Comparison of ENCODE assay signal across 31 cellular contexts in genomic region chr14:31300883-31301282, GRCh38.
"Had no signal": no experiment of that assay in that cellular context is flagged by ENCODE, and none has a peak within 500 bp of the region (broad histone marks: within the 10 kb centered on the region; RNA-seq: fewer than 3 reads in every experiment).

No MANE protein-coding gene starts in this region.

- ATAC-seq: natural killer cell; right cardiac atrium; sciatic nerve; stimulated activated memory B cell treated with anti-CD40 and anti-IgM and Interleukin-4, amounts not matched to agents 10 μg/mL and 1 μg/mL and 100 μg/mL, for 72 hours; stimulated activated naive CD8-positive, alpha-beta T cell treated with anti-CD3 and anti-CD28 coated beads, Interleukin-15, amount 100 ng/mL, for 72 hours; stimulated activated naive CD8-positive, alpha-beta T cell treated with anti-CD3 and anti-CD28 coated beads, Interleukin-15, Interleukin-2, amounts not matched to agents 100 U/mL and 50 U/mL, for 24 hours; upper lobe of right lung had no signal

- H3K4me1 Mint-ChIP-seq: natural killer cell; neural progenitor cell; stimulated activated memory B cell treated with anti-CD40 and anti-IgM and Interleukin-4, amounts not matched to agents 10 μg/mL and 1 μg/mL and 100 μg/mL, for 72 hours; stimulated activated naive CD8-positive, alpha-beta T cell treated with anti-CD3 and anti-CD28 coated beads, Interleukin-15, amount 100 ng/mL, for 72 hours had no signal

- H2AFZ ChIP-seq: neural progenitor cell, parathyroid adenoma had no signal

- H3K27me3 Mint-ChIP-seq: progenitor cell of endocrine pancreas; stimulated activated memory B cell treated with anti-CD40 and anti-IgM and Interleukin-4, amounts not matched to agents 10 μg/mL and 1 μg/mL and 100 μg/mL, for 72 hours; stimulated activated naive CD8-positive, alpha-beta T cell treated with anti-CD3 and anti-CD28 coated beads, Interleukin-15, amount 100 ng/mL, for 72 hours; type B pancreatic cell had no signal

- H3K9ac ChIP-seq: neural progenitor cell, parathyroid adenoma had no signal

- H3K4me3 ChIP-seq: neural progenitor cell, ovary, psoas muscle, skin epidermis, smooth muscle cell, spleen, suprapubic skin, testis, tibial artery, transverse colon, upper lobe of right lung, uterus had no signal

- H3K4me3 Mint-ChIP-seq: natural killer cell; nephron; neural progenitor cell; stimulated activated memory B cell treated with anti-CD40 and anti-IgM and Interleukin-4, amounts not matched to agents 10 μg/mL and 1 μg/mL and 100 μg/mL, for 72 hours; stimulated activated naive CD8-positive, alpha-beta T cell treated with anti-CD3 and anti-CD28 coated beads, Interleukin-15, amount 100 ng/mL, for 72 hours; type B pancreatic cell had no signal

- H3K9me3 Mint-ChIP-seq: natural killer cell; nephron; neural progenitor cell; stimulated activated memory B cell treated with anti-CD40 and anti-IgM and Interleukin-4, amounts not matched to agents 10 μg/mL and 1 μg/mL and 100 μg/mL, for 72 hours; stimulated activated naive CD8-positive, alpha-beta T cell treated with anti-CD3 and anti-CD28 coated beads, Interleukin-15, amount 100 ng/mL, for 72 hours; type B pancreatic cell had no signal

- H3K4me2 ChIP-seq: neural progenitor cell, smooth muscle cell had no signal

- DNase-seq: natural killer cell; occipital lobe; ovary; posterior cingulate gyrus; psoas muscle; right cardiac atrium; spleen; stimulated activated CD4-positive, alpha-beta T cell treated with anti-CD3 and anti-CD28 coated beads, Interleukin-12 subunit alpha, Interleukin-12 subunit beta, amount 100 ng/mL, for 4 hours; stimulated activated CD4-positive, alpha-beta T cell treated with anti-CD3 and anti-CD28 coated beads, Interleukin-1b, Interleukin-23, amount 100 ng/mL, for 48 hours; stimulated activated CD4-positive, alpha-beta T cell treated with anti-CD3 and anti-CD28 coated beads, Interleukin-4, amount 100 ng/mL, for 1 hour; stimulated activated CD4-positive, alpha-beta T cell treated with anti-CD3 and anti-CD28 coated beads, Interleukin-4, amount 100 ng/mL, for 4 hours; stimulated activated CD8-positive, alpha-beta memory T cell treated with anti-CD3 and anti-CD28 coated beads, Interleukin-4, amount 100 ng/mL, for 48 hours; stimulated activated naive CD4-positive, alpha-beta T cell; stimulated activated naive CD8-positive, alpha-beta T cell treated with anti-CD3 and anti-CD28 coated beads, Interleukin-15, amount 100 ng/mL, for 72 hours; stimulated activated naive CD8-positive, alpha-beta T cell treated with anti-CD3 and anti-CD28 coated beads, Interleukin-15, Interleukin-2, amounts not matched to agents 100 U/mL and 50 U/mL, for 24 hours; substantia nigra; testis; tibial artery; transverse colon; upper lobe of right lung; uterus had no signal

- H3K36me3 Mint-ChIP-seq: natural killer cell had no signal

- H3K36me3 ChIP-seq: neural progenitor cell, ovary, uterus had no signal

- H3K79me2 ChIP-seq: parathyroid adenoma had no signal

- H3K4me1 ChIP-seq: neural progenitor cell, parathyroid adenoma, spleen, suprapubic skin, testis, tibial artery, transverse colon, upper lobe of right lung, uterus had no signal

- H3K9me3 ChIP-seq: ovary, psoas muscle, spleen, suprapubic skin, testis, tibial artery, transverse colon, upper lobe of right lung, uterus had no signal

- H3K27me3 ChIP-seq: neural progenitor cell, ovary, spleen, suprapubic skin, testis, tibial artery, transverse colon, upper lobe of right lung, uterus had no signal

- H3K27ac Mint-ChIP-seq: natural killer cell; nephron; neural progenitor cell; progenitor cell of endocrine pancreas; stimulated activated memory B cell treated with anti-CD40 and anti-IgM and Interleukin-4, amounts not matched to agents 10 μg/mL and 1 μg/mL and 100 μg/mL, for 72 hours; stimulated activated naive CD8-positive, alpha-beta T cell treated with anti-CD3 and anti-CD28 coated beads, Interleukin-15, amount 100 ng/mL, for 72 hours; type B pancreatic cell had no signal

- H3K27ac ChIP-seq: neural progenitor cell, ovary, parathyroid adenoma, psoas muscle, skin epidermis, spleen, suprapubic skin, testis, tibial artery, transverse colon, upper lobe of right lung, uterus had no signal
